18 cellular contexts compared by ENCODE assay signal in genomic region chr16:60771138-60771537, GRCh38.
"Had no signal": no experiment of that assay in that cellular context is flagged by ENCODE, and none has a peak within 500 bp of the region (broad histone marks: within the 10 kb centered on the region; RNA-seq: fewer than 3 reads in every experiment).

No MANE protein-coding gene starts in this region.

- H2AFZ ChIP-seq: neural progenitor cell had no signal

- H3K27me3 Mint-ChIP-seq: activated naive CD4-positive, alpha-beta T cell treated with anti-CD3 and anti-CD28 coated beads, Interleukin-2, amount 50 U/mL, for 24 hours; naive thymus-derived CD4-positive, alpha-beta T cell; stimulated activated naive CD8-positive, alpha-beta T cell treated with anti-CD3 and anti-CD28 coated beads, Interleukin-15, Interleukin-2, amounts not matched to agents 100 ng/mL and 50 ng/mL, for 24 hours had no signal

- H3K36me3 ChIP-seq: breast epithelium, esophagus muscularis mucosa, neural progenitor cell, prostate gland, right atrium auricular region, tibial nerve, uterus had no signal

- H3K9me3 ChIP-seq: esophagus muscularis mucosa, prostate gland, uterus had no signal

- H3K4me1 ChIP-seq: breast epithelium, esophagus muscularis mucosa, neural progenitor cell, prostate gland, right atrium auricular region, tibial nerve, uterus had no signal

- H3K9ac ChIP-seq: neural progenitor cell had no signal

- H3K4me1 Mint-ChIP-seq: activated naive CD4-positive, alpha-beta T cell treated with anti-CD3 and anti-CD28 coated beads, Interleukin-2, amount 50 U/mL, for 24 hours; naive thymus-derived CD4-positive, alpha-beta T cell; neural progenitor cell had no signal

- DNase-seq: activated CD4-positive, CD25-positive, alpha-beta regulatory T cell treated with anti-CD3 and anti-CD28 coated beads, Interleukin-2, amount 50 U/mL, for 72 hours; activated gamma-delta T cell; activated T-cell treated with anti-CD3 and anti-CD28 coated beads, Interleukin-2, amount 50 U/mL, for 72 hours; left cardiac atrium; mesendoderm; naive thymus-derived CD4-positive, alpha-beta T cell; stimulated activated CD4-positive, alpha-beta T cell treated with anti-CD3 and anti-CD28 coated beads, Interleukin-2, amount 100 ng/mL, for 48 hours; uterus had no signal

- H3K27ac ChIP-seq: breast epithelium, coronary artery, esophagus muscularis mucosa, neural progenitor cell, prostate gland, right atrium auricular region, tibial nerve, uterus, VCaP had no signal

- H3K4me3 ChIP-seq: breast epithelium, coronary artery, esophagus muscularis mucosa, neural progenitor cell, prostate gland, right atrium auricular region, tibial nerve, uterus had no signal

- ATAC-seq: activated T-cell treated with anti-CD3 and anti-CD28 coated beads, Interleukin-2, amount 50 U/mL, for 72 hours; left cardiac atrium; naive thymus-derived CD4-positive, alpha-beta T cell had no signal

- H3K36me3 Mint-ChIP-seq: activated naive CD4-positive, alpha-beta T cell treated with anti-CD3 and anti-CD28 coated beads, Interleukin-2, amount 50 U/mL, for 24 hours had no signal

- H3K4me3 Mint-ChIP-seq: activated naive CD4-positive, alpha-beta T cell treated with anti-CD3 and anti-CD28 coated beads, Interleukin-2, amount 50 U/mL, for 24 hours; activated T-cell treated with anti-CD3 and anti-CD28 coated beads, Interleukin-2, amount 50 U/mL, for 72 hours; naive thymus-derived CD4-positive, alpha-beta T cell; neural progenitor cell; stimulated activated naive CD8-positive, alpha-beta T cell treated with anti-CD3 and anti-CD28 coated beads, Interleukin-15, Interleukin-2, amounts not matched to agents 100 ng/mL and 50 ng/mL, for 24 hours had no signal

- H3K4me2 ChIP-seq: neural progenitor cell had no signal

- H3K27me3 ChIP-seq: breast epithelium, esophagus muscularis mucosa, neural progenitor cell, right atrium auricular region, tibial nerve, uterus had no signal

- H3K27ac Mint-ChIP-seq: activated naive CD4-positive, alpha-beta T cell treated with anti-CD3 and anti-CD28 coated beads, Interleukin-2, amount 50 U/mL, for 24 hours; activated T-cell treated with anti-CD3 and anti-CD28 coated beads, Interleukin-2, amount 50 U/mL, for 72 hours; naive thymus-derived CD4-positive, alpha-beta T cell; neural progenitor cell; stimulated activated naive CD8-positive, alpha-beta T cell treated with anti-CD3 and anti-CD28 coated beads, Interleukin-15, Interleukin-2, amounts not matched to agents 100 ng/mL and 50 ng/mL, for 24 hours had no signal
